ENCODE assay signal across 9 cellular contexts in the genomic region with DNA sequence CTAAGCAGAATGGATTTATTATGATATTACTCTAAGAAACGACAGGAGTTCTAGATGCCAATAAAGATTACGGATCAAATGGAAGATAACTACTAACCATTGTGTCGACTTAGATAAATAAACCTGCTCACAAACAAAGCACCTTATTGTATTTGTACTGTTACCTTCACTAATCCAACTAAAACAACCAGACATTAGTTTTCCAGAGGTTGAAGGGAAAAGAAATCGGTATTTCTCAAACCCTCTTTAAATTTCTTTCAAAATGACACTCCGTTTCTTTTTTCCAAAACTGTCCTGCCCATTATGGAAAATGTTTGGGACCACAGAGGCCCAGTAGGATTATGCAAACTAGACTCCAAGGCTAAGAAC. TPM values are rescaled to one million over a fixed set of nuclear protein-coding genes. Genes with fewer than 3 reads are reported as not detected.
DNase-seq lines count a peak whose midpoint lies in the region; ATAC-seq lines count a peak whose summit lies in the region.
"Had no signal": no experiment of that assay in that cellular context is flagged by ENCODE, and none has a peak within 500 bp of the region (broad histone marks: within the 10 kb centered on the region; RNA-seq: fewer than 3 reads in every experiment).

No MANE protein-coding gene starts in this region.

- H3K27me3 Mint-ChIP-seq in activated CD4-positive, alpha-beta T cell treated with anti-CD3 and anti-CD28 coated beads, Interleukin-2, amount 10 ng/mL, durations not matched to agents 7 days and 5 days = no peaks in the 10 kb centered on the region
- H3K27me3 Mint-ChIP-seq in activated CD8-positive, alpha-beta T cell treated with anti-CD3 and anti-CD28 coated beads, Interleukin-2, amount 10 ng/mL, durations not matched to agents 7 days and 5 days (ENCODE audit: low read depth) = no peaks in the 10 kb centered on the region
- peaks cover 19 to 34% (median 22%) of the 10 kb centered on the region in 3 donors for H3K27me3 Mint-ChIP-seq in immature natural killer cell (ENCODE audit: low read depth in 3 of 3)

- H3K36me3 ChIP-seq in stomach smooth muscle (ENCODE audit: control insufficient read depth in 2 of 2, insufficient read depth in 2 of 2, low read length in 2 of 2) = no peaks in the 10 kb centered on the region

- POLR2A ChIA-PET in activated CD4-positive, alpha-beta T cell treated with anti-CD3 and anti-CD28 coated beads, Interleukin-2, amount 10 ng/mL, durations not matched to agents 7 days and 5 days (lab: Charles Lee) = no interaction called here
- POLR2A ChIA-PET in activated CD8-positive, alpha-beta T cell treated with anti-CD3 and anti-CD28 coated beads, Interleukin-2, amount 10 ng/mL, durations not matched to agents 7 days and 5 days (lab: Charles Lee) = interaction anchor here (1.1 kb wide), 1 partner anchor 196 kb away, joined by 4 read pairs; no protein-coding TSS in a partner anchor

- H3K4me3 ChIP-seq in stomach smooth muscle (ENCODE audit: low read length in 2 of 2) = peak overlapping the region; percentile 95 to 97
- H3K4me3 ChIP-seq: mucosa of descending colon had no signal

- H3K27ac Mint-ChIP-seq in activated CD4-positive, alpha-beta T cell treated with anti-CD3 and anti-CD28 coated beads, Interleukin-2, amount 10 ng/mL, durations not matched to agents 7 days and 5 days = peak overlapping the region; percentile 86
- H3K27ac Mint-ChIP-seq in activated CD8-positive, alpha-beta T cell treated with anti-CD3 and anti-CD28 coated beads, Interleukin-2, amount 10 ng/mL, durations not matched to agents 7 days and 5 days = peak overlapping the region; percentile 81
- H3K27ac Mint-ChIP-seq in immature natural killer cell = peak overlapping the region in 5 of 6 donors; percentile 8 to 88 (median 42)

- H3K4me1 ChIP-seq in stomach smooth muscle (ENCODE audit: control insufficient read depth, insufficient read depth, low read length) = peaks cover 6% of the 10 kb centered on the region

- peaks cover 54% of the 10 kb centered on the region for H3K36me3 Mint-ChIP-seq in activated CD4-positive, alpha-beta T cell treated with anti-CD3 and anti-CD28 coated beads, Interleukin-2, amount 10 ng/mL, durations not matched to agents 7 days and 5 days (ENCODE audit: low read depth)
- peaks cover 59% of the 10 kb centered on the region for H3K36me3 Mint-ChIP-seq in activated CD8-positive, alpha-beta T cell treated with anti-CD3 and anti-CD28 coated beads, Interleukin-2, amount 10 ng/mL, durations not matched to agents 7 days and 5 days (ENCODE audit: low read depth)
- H3K36me3 Mint-ChIP-seq in immature natural killer cell = no peaks in the 10 kb centered on the region

- H3K9ac ChIP-seq in stomach smooth muscle (ENCODE audit: low read length in 2 of 2) = peak overlapping the region; percentile 30 to 90

- peak overlapping the region; percentile 50 for H3K27ac ChIP-seq in stomach smooth muscle (ENCODE audit: low read length)

- no peaks in the 10 kb centered on the region for H3K27me3 ChIP-seq in stomach smooth muscle (ENCODE audit: control insufficient read depth in 1 of 2, insufficient read depth in 2 of 2, low read length in 2 of 2)

- no peak for ATAC-seq in activated CD8-positive, alpha-beta T cell treated with anti-CD3 and anti-CD28 coated beads, Interleukin-2, amount 10 ng/mL, durations not matched to agents 7 days and 5 days
- ATAC-seq: mucosa of descending colon had no signal

- H3K4me1 Mint-ChIP-seq in activated CD4-positive, alpha-beta T cell treated with anti-CD3 and anti-CD28 coated beads, Interleukin-2, amount 10 ng/mL, durations not matched to agents 7 days and 5 days = peaks cover 59% of the 10 kb centered on the region
- H3K4me1 Mint-ChIP-seq in activated CD8-positive, alpha-beta T cell treated with anti-CD3 and anti-CD28 coated beads, Interleukin-2, amount 10 ng/mL, durations not matched to agents 7 days and 5 days (ENCODE audit: low read depth) = peaks cover 53% of the 10 kb centered on the region
- peaks cover 41 to 48% of the 10 kb centered on the region in 2 donors for H3K4me1 Mint-ChIP-seq in immature natural killer cell

- H3K4me3 Mint-ChIP-seq in activated CD4-positive, alpha-beta T cell treated with anti-CD3 and anti-CD28 coated beads, Interleukin-2, amount 10 ng/mL, durations not matched to agents 7 days and 5 days = peak overlapping the region; percentile 89
- H3K4me3 Mint-ChIP-seq in activated CD8-positive, alpha-beta T cell treated with anti-CD3 and anti-CD28 coated beads, Interleukin-2, amount 10 ng/mL, durations not matched to agents 7 days and 5 days = peak overlapping the region; percentile 94
- H3K4me3 Mint-ChIP-seq in immature natural killer cell = peak overlapping the region; percentile 72 to 99 (median 87)

- H3K9me3 ChIP-seq in stomach smooth muscle (ENCODE audit: control insufficient read depth in 2 of 2, low read length in 2 of 2) = no peaks in the 10 kb centered on the region
- H3K9me3 ChIP-seq: mucosa of descending colon had no signal

- CTCF ChIA-PET in activated CD4-positive, alpha-beta T cell treated with anti-CD3 and anti-CD28 coated beads, Interleukin-2, amount 10 ng/mL, durations not matched to agents 7 days and 5 days (lab: Charles Lee) = interaction anchor here (1.0 to 1.6 kb wide), 3 partner anchors 12 to 65 kb away, joined by 3 to 7 read pairs (median 4); a partner anchor contains a TSS
- CTCF ChIA-PET in activated CD8-positive, alpha-beta T cell treated with anti-CD3 and anti-CD28 coated beads, Interleukin-2, amount 10 ng/mL, durations not matched to agents 7 days and 5 days (lab: Charles Lee) = interaction anchor here (0.9 to 2.9 kb wide), 5 partner anchors 9 to 196 kb away, joined by 3 to 13 read pairs (median 6); no protein-coding TSS in a partner anchor

- H3K9me3 Mint-ChIP-seq in activated CD4-positive, alpha-beta T cell treated with anti-CD3 and anti-CD28 coated beads, Interleukin-2, amount 10 ng/mL, durations not matched to agents 7 days and 5 days = no peaks in the 10 kb centered on the region
- H3K9me3 Mint-ChIP-seq in activated CD8-positive, alpha-beta T cell treated with anti-CD3 and anti-CD28 coated beads, Interleukin-2, amount 10 ng/mL, durations not matched to agents 7 days and 5 days (ENCODE audit: insufficient read depth) = no peaks in the 10 kb centered on the region
- H3K9me3 Mint-ChIP-seq in immature natural killer cell = no peaks in the 10 kb centered on the region

- DNase-seq in activated CD4-positive, alpha-beta T cell treated with anti-CD3 and anti-CD28 coated beads, Interleukin-2, amount 10 ng/mL, durations not matched to agents 7 days and 5 days = no peak
- DNase-seq in activated CD4-positive, alpha-beta T cell treated with anti-CD3 and anti-CD28 coated beads, Interleukin-2, amount 50 U/mL, for 48 hours = no peak
- no peak for DNase-seq in activated CD8-positive, alpha-beta T cell treated with anti-CD3 and anti-CD28 coated beads, Interleukin-2, amount 10 ng/mL, durations not matched to agents 7 days and 5 days
- DNase-seq in immature natural killer cell (no peak), C1 segment of cervical spinal cord (lab: John Stamatoyannopoulos, UW) (no peak), kidney tubule cell (ENCODE audit: low spot score) (no peak), NCI-H2196 (lab: John Stamatoyannopoulos, UW; ENCODE audit: unreplicated experiment) (no peak)

RNA-seq across cellular contexts. Expression of a gene that starts 2.8 kb away (rescaled TPM):
- 10 to 100 TPM; 70.2 to 74.7 TPM for total RNA-seq in activated CD4-positive, alpha-beta T cell treated with anti-CD3 and anti-CD28 coated beads, Interleukin-2, amount 10 ng/mL, durations not matched to agents 7 days and 5 days
- 100 to 1,000 TPM; 112 to 114 TPM for total RNA-seq in activated CD8-positive, alpha-beta T cell treated with anti-CD3 and anti-CD28 coated beads, Interleukin-2, amount 10 ng/mL, durations not matched to agents 7 days and 5 days
- 10 to 100 TPM in 2 of 3 donors, 1 to 10 TPM in 1; 3.0 to 16.1 (median 13.7) TPM for polyA plus RNA-seq in immature natural killer cell
